In genomic region chr5:72817076-72817476, GRCh38 we compare ENCODE assay signal across 8 cellular contexts. TPM values are rescaled to one million over a fixed set of nuclear protein-coding genes. Genes with fewer than 3 reads are reported as not detected.
DNase-seq lines count a peak whose midpoint lies in the region; ATAC-seq and TF ChIP-seq lines count a peak whose summit lies in the region.

No MANE protein-coding gene starts in this region.

- no peaks in the 10 kb centered on the region for H3K27me3 ChIP-seq in ectodermal cell (ENCODE audit: control insufficient read depth, insufficient read depth, low read length, poor library complexity, severe bottlenecking)
- no peaks in the 10 kb centered on the region for H3K27me3 ChIP-seq in lung (ENCODE audit: control insufficient read depth, insufficient read depth)

- DNase-seq in G401 (ENCODE audit: low spot score), result peak; percentile 74
- DNase-seq in HS-27A (ENCODE audit: low read depth), result peak; percentile 19
- DNase-seq in WTC11 (ENCODE audit: low spot score), result no peak
- DNase-seq in lung (ENCODE audit: low spot score), result peak; percentile 47
- DNase-seq in stimulated activated CD8-positive, alpha-beta memory T cell treated with anti-CD3 and anti-CD28 coated beads, Interleukin-2, amount 100 ng/mL, for 1 hour (ENCODE audit: low read depth in 2 of 2), result peak; percentile 1
- no peak for DNase-seq in AML-193 (lab: John Stamatoyannopoulos, UW)

- no peaks in the 10 kb centered on the region for H3K36me3 Mint-ChIP-seq in WTC11

- no peaks in the 10 kb centered on the region for H3K9me3 Mint-ChIP-seq in WTC11

- no peaks in the 10 kb centered on the region for H3K27me3 Mint-ChIP-seq in WTC11 (ENCODE audit: low read depth)

- TF ChIP-seq CTCF in WTC11 (IDR thresholded peaks at IDR 0.05), result no peak
- TF ChIP-seq CTCF in lung (IDR thresholded peaks at IDR 0.05; ENCODE audit: control extremely low read depth, extremely low read depth), result no peak

- POLR2A ChIA-PET in WTC11 (lab: Charles Lee), result interaction anchor here (0.7 to 2.1 kb wide), 5 partner anchors 25 to 497 kb away, joined by 3 to 5 read pairs (median 3); partner anchors contain the start of genes MRPS27 and PTCD2

- H3K9me3 ChIP-seq in ectodermal cell (ENCODE audit: control insufficient read depth, low read length), result no peaks in the 10 kb centered on the region
- no peaks in the 10 kb centered on the region for H3K9me3 ChIP-seq in lung (ENCODE audit: control insufficient read depth in 2 of 2, insufficient read depth in 1 of 2, low read length in 1 of 2)

- WGBS in ectodermal cell, 2 experiments, result 0% methylated on average over 20 to 22 of the region's 22 CpGs
- WGBS in lung, 2 donors, result 0% methylated on average over 21 to 22 of the region's 22 CpGs

- peak overlapping the region; percentile 99 for H3K4me3 Mint-ChIP-seq in WTC11

- H3K4me1 ChIP-seq in ectodermal cell (ENCODE audit: control insufficient read depth, insufficient read depth, low read length) (peaks cover 13% of the 10 kb centered on the region), lung (ENCODE audit: control insufficient read depth in 2 of 2, insufficient read depth in 2 of 2, low read length in 2 of 2) (peaks cover 0 to 14% of the 10 kb centered on the region in 2 donors)

- peak overlapping the region; percentile 100 for H3K27ac ChIP-seq in ectodermal cell (ENCODE audit: insufficient read depth, low read depth, low read length, poor library complexity, severe bottlenecking)
- H3K27ac ChIP-seq in lung (ENCODE audit: low read depth in 1 of 2, low read length in 1 of 2), result peak overlapping the region; percentile 99 to 100

- CTCF ChIA-PET in WTC11 (lab: Charles Lee), result interaction anchor here (0.7 to 2.7 kb wide), 3 partner anchors 13 to 260 kb away, joined by 3 to 16 read pairs (median 6); no protein-coding TSS in a partner anchor

- H3K27ac Mint-ChIP-seq in WTC11, result peak overlapping the region; percentile 89

- in situ Hi-C loops in G401 (cut with HindIII; ENCODE audit: low sequenced_read_pairs), result no loop called here

- H3K4me3 ChIP-seq in ectodermal cell (ENCODE audit: insufficient read depth, low read depth, low read length), result peak overlapping the region; percentile 95
- H3K4me3 ChIP-seq in lung, result peak overlapping the region; percentile 94

- ATAC-seq in GM21447 (IDR thresholded peaks at IDR 0.05; ENCODE audit: unreplicated experiment), result peak; percentile 27
- ATAC-seq in WTC11, result peak; percentile 43
- peak; percentile 37 for ATAC-seq in lung (ENCODE audit: insufficient read depth, low FRiP score)

- H3K36me3 ChIP-seq in ectodermal cell (ENCODE audit: control insufficient read depth, insufficient read depth, low read length) (no peaks in the 10 kb centered on the region), lung (ENCODE audit: control insufficient read depth in 2 of 2, insufficient read depth in 2 of 2, low read length in 2 of 2) (no peaks in the 10 kb centered on the region)

- H3K4me1 Mint-ChIP-seq in WTC11, result peaks cover 25% of the 10 kb centered on the region

TF ChIP-seq in WTC11, 78 proteins besides CTCF, POLR2A, EP300 and RAD21:
- TF ChIP-seq IRF2 (CRISPR knock-in tag; IDR thresholded peaks at IDR 0.05; ENCODE audit: borderline replicate concordance, low read depth) (no peak), ZNF532 (CRISPR knock-in tag; IDR thresholded peaks at IDR 0.05; ENCODE audit: borderline replicate concordance) (no peak), MYBL2 (CRISPR knock-in tag; IDR thresholded peaks at IDR 0.05) (no peak), FOXJ3 (CRISPR knock-in tag; IDR thresholded peaks at IDR 0.05; ENCODE audit: borderline replicate concordance) (no peak), FOXP1 (CRISPR knock-in tag; IDR thresholded peaks at IDR 0.05; ENCODE audit: borderline replicate concordance) (no peak)
- TF ChIP-seq, protein P1, sequence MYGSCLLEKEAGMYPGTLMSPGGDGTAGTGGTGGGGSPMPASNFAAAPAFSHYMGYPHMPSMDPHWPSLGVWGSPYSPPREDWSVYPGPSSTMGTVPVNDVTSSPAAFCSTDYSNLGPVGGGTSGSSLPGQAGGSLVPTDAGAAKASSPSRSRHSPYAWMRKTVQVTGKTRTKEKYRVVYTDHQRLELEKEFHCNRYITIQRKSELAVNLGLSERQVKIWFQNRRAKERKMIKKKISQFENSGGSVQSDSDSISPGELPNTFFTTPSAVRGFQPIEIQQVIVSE (CRISPR knock-in tag; IDR thresholded peaks at IDR 0.05; ENCODE audit: borderline replicate concordance), result no peak

RNA-seq across cellular contexts. Expression of gene TNPO1, which starts 0.6 kb away (rescaled TPM):
- total RNA-seq in G401 (2014; rRNA removed; shearing (Covaris generic)), result 107 and 149 TPM in 2 replicates
- total RNA-seq in WTC11 (2021) (132 to 150 TPM (median 134 TPM) in 3 replicates), lung (100 to 1,000 TPM in 1 of 2 donors, 10 to 100 TPM in 1; 75.8 to 122 TPM)
- polyA plus RNA-seq in ectodermal cell (2013, experiment 1 of 4), result 231 TPM
- 227 TPM for polyA plus RNA-seq in ectodermal cell (2013, experiment 2 of 4)
- polyA plus RNA-seq in ectodermal cell (2013, experiment 3 of 4), result 163 TPM
- polyA plus RNA-seq in ectodermal cell (2013, experiment 4 of 4), result 190 TPM
- 10 to 100 TPM in 1 of 2 donors, 1 to 10 TPM in 1; 9.4 to 25.7 TPM for polyA plus RNA-seq in lung

Comparison
In these comparisons a context has a peak if more than half of its experiments do, and no peak if none do; other contexts are left out.
1. DNase-seq: peak in G401 (single experiment), HS-27A (single experiment), lung (single experiment) and stimulated activated CD8-positive, alpha-beta memory T cell treated with anti-CD3 and anti-CD28 coated beads, Interleukin-2, amount 100 ng/mL, for 1 hour (2 of 2); none in WTC11 (single experiment) and AML-193 (0 of 2).
2. Peak in every context shown above with its lines, with median percentiles within 50 percentile points of each other: ATAC-seq.